8 cellular contexts compared by ENCODE assay signal in the genomic region with DNA sequence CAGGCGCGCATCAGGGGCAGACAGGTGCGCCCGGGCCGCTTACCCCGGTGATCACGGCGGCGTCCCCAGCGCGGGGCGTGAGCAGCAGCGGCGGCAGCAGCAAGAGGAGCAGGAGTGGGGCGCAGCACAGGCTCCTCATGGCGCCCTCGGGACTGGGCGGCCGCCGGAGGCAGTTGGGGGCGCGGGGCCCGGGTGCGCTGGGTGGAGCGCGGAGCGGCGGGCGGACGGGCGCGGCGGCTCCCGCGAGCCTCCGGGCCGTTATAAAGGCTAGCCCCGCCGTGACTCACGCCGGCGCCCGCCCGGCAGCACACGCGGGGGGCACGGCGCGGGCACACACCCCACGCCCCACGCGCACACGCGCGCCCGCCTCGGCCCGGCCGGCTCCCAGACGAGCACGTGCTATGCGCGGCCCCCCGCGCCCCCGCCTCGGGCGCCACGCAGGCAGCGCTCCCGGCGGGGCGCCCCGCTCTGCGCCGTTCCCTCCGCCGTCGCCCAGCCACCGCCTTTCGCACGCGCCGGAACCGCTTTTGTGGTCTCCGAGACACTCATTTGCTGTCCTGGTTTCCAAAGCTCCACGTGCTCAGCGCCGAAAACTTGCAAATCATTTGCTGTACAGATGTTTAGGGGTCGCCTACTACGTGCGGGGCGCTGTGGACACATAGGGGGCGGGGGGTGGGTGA. TPM values are rescaled to one million over a fixed set of nuclear protein-coding genes. Genes with fewer than 3 reads are reported as not detected.
A peak's percentile ranks its signal among the peaks of the same experiment; 100 is the strongest.
DNase-seq lines count a peak whose midpoint lies in the region; ATAC-seq and TF ChIP-seq lines count a peak whose summit lies in the region.

A gene with protein sequence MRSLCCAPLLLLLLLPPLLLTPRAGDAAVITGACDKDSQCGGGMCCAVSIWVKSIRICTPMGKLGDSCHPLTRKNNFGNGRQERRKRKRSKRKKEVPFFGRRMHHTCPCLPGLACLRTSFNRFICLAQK (minus strand): TSS at position 235 of the 680 bp plus-strand sequence. CDS start 96 bp downstream, at position 139.

- intact Hi-C loops in upper lobe of right lung (cut with DNase I) = no loop called here

- H3K9me3 ChIP-seq in upper lobe of right lung = no peaks in the 10 kb centered on the region

- no peaks in the 10 kb centered on the region for H3K9me3 Mint-ChIP-seq in nephron

- peaks cover 20% of the 10 kb centered on the region for H3K4me1 Mint-ChIP-seq in nephron

- TF ChIP-seq CTCF in nephron (IDR thresholded peaks at IDR 0.05; ENCODE audit: unreplicated experiment in 3 of 3) (no peak), upper lobe of right lung (IDR thresholded peaks at IDR 0.05) (no peak)

- H3K36me3 Mint-ChIP-seq in nephron (ENCODE audit: low read depth) = no peaks in the 10 kb centered on the region

- DNase-seq in ELF-1 (ENCODE audit: low read depth, low spot score) (peak; percentile 19), SW480 (ENCODE audit: low spot score) (peak; percentile 17), caudate nucleus (lab: John Stamatoyannopoulos, UW) (peak in 3 of 61 donors; percentile 28 to 42 (median 32)), upper lobe of right lung (peak; percentile 63), mesenteric fat pad (ENCODE audit: low spot score) (no peak), NCI-H2029 treated with DMSO at 0.1 percent for 48 hours (lab: John Stamatoyannopoulos, UW) (no peak)

- H3K27ac Mint-ChIP-seq in nephron = no peak within 1 kb of the TSS

- H3K36me3 ChIP-seq in upper lobe of right lung = no peaks in the 10 kb centered on the region

- peaks cover 86% of the 10 kb centered on the region for H3K27me3 Mint-ChIP-seq in nephron (ENCODE audit: low read depth)

- H3K27me3 ChIP-seq in upper lobe of right lung = peaks cover 69% of the 10 kb centered on the region

- H3K4me3 ChIP-seq in upper lobe of right lung = peak within 1 kb of the TSS; percentile 27

- H3K27ac ChIP-seq in caudate nucleus (ENCODE audit: low read depth, low read length) (peak within 1 kb of the TSS; percentile 68), upper lobe of right lung (no peak within 1 kb of the TSS)

- peak; percentile 53 for ATAC-seq in upper lobe of right lung
- ATAC-seq in HG03196 (IDR thresholded peaks at IDR 0.05; ENCODE audit: unreplicated experiment) = no peak

- peaks cover 14% of the 10 kb centered on the region for H3K4me1 ChIP-seq in upper lobe of right lung

- peak within 1 kb of the TSS; percentile 77 to 87 (median 84) for H3K4me3 Mint-ChIP-seq in nephron

RNA-seq across cellular contexts. Expression of the gene that starts here (rescaled TPM):
- 4.1 TPM for total RNA-seq in upper lobe of right lung
- total RNA-seq in mesenteric fat pad = 9.8 TPM

Comparison
In these comparisons a context has a peak if more than half of its experiments do, and no peak if none do; other contexts are left out.
1. DNase-seq: peak in ELF-1 (single experiment), SW480 (single experiment) and upper lobe of right lung (single experiment); none in mesenteric fat pad (single experiment) and NCI-H2029 treated with DMSO at 0.1 percent for 48 hours (single experiment).